In genomic region chrX:3545901-3546300, GRCh38 we compare ENCODE assay signal across 19 cellular contexts.
DNase-seq lines count a peak whose midpoint lies in the region; ATAC-seq, FAIRE-seq and TF ChIP-seq lines count a peak whose summit lies in the region.
"Had no signal": no experiment of that assay in that cellular context is flagged by ENCODE, and none has a peak within 500 bp of the region (broad histone marks: within the 10 kb centered on the region; RNA-seq: fewer than 3 reads in every experiment).

No MANE protein-coding gene starts in this region.

- H3K79me2 ChIP-seq in mammary epithelial cell (ENCODE audit: insufficient read depth, low read length), result no peaks in the 10 kb centered on the region
- no peaks in the 10 kb centered on the region for H3K79me2 ChIP-seq in keratinocyte (ENCODE audit: control insufficient read depth, insufficient read depth, low read length)

- no peaks in the 10 kb centered on the region for H3K27me3 ChIP-seq in mammary epithelial cell (ENCODE audit: insufficient read depth, low read length)
- no peaks in the 10 kb centered on the region for H3K27me3 ChIP-seq in keratinocyte (ENCODE audit: control insufficient read depth, extremely low read depth, insufficient read depth, low read length)
- no peaks in the 10 kb centered on the region for H3K27me3 ChIP-seq in body of pancreas
- H3K27me3 ChIP-seq: Peyer's patch had no signal

- intact Hi-C loops in mammary epithelial cell (cut with micrococcal nuclease), result loop anchor here (1.0 to 5.0 kb wide), 2 partner anchors 201 to 509 kb away; no protein-coding TSS in a partner anchor
- intact Hi-C loops in body of pancreas (cut with DNase I), result no loop called here

- H3K9ac ChIP-seq in mammary epithelial cell (ENCODE audit: insufficient read depth, low read length), result no peak overlapping the region
- H3K9ac ChIP-seq in keratinocyte (ENCODE audit: control insufficient read depth, extremely low read depth, insufficient read depth, low read length), result no peak overlapping the region

- no peak for TF ChIP-seq POLR2A in body of pancreas (IDR thresholded peaks at IDR 0.05)

- H3K27ac ChIP-seq in mammary epithelial cell (ENCODE audit: insufficient read depth, low read depth, low read length) (no peak overlapping the region), keratinocyte (ENCODE audit: control insufficient read depth, insufficient read depth, low read length) (no peak overlapping the region), body of pancreas (no peak overlapping the region)
- H3K27ac ChIP-seq: 22Rv1, Peyer's patch had no signal

- FAIRE-seq in keratinocyte (lab: Jason Lieb, UNC), result peak; percentile 95
- FAIRE-seq: G401.6 had no signal

- H3K4me2 ChIP-seq in mammary epithelial cell (ENCODE audit: insufficient read depth, low read depth, low read length) (peak overlapping the region; percentile 18), keratinocyte (ENCODE audit: control insufficient read depth, extremely low read depth, insufficient read depth, low read depth, low read length) (peak overlapping the region; percentile 8)

- ATAC-seq in body of pancreas, result no peak
- ATAC-seq: SK-N-SH treated with all-trans-retinoic acid at 6 μM for 48 hours had no signal

- H2AFZ ChIP-seq in mammary epithelial cell (ENCODE audit: low read depth, low read length) (peak overlapping the region; percentile 32), keratinocyte (ENCODE audit: control insufficient read depth, low read length) (no peak overlapping the region)

- H3K4me1 ChIP-seq in mammary epithelial cell (ENCODE audit: insufficient read depth, low read length), result peaks cover 8% of the 10 kb centered on the region
- H3K4me1 ChIP-seq in keratinocyte (ENCODE audit: control insufficient read depth, extremely low read depth, insufficient read depth, low read length), result peaks cover 10% of the 10 kb centered on the region
- peaks cover 8% of the 10 kb centered on the region for H3K4me1 ChIP-seq in body of pancreas
- H3K4me1 ChIP-seq: Peyer's patch had no signal

- peak; percentile 28 for DNase-seq in DMS 273 (lab: John Stamatoyannopoulos, UW; ENCODE audit: unreplicated experiment)
- no peak for DNase-seq in DMS 273 treated with DMSO at 0.1 percent for 48 hours (lab: John Stamatoyannopoulos, UW)
- peak; percentile 35 for DNase-seq in mammary epithelial cell
- DNase-seq in keratinocyte (ENCODE audit: low read depth, low spot score), result peak; percentile 42
- DNase-seq in stimulated activated CD4-positive, alpha-beta T cell treated with anti-CD3 and anti-CD28 coated beads, Interleukin-15, amount 100 ng/mL, for 24 hours, result no peak
- no peak for DNase-seq in cerebellum (ENCODE audit: low spot score)
- DNase-seq in body of pancreas, result no peak
- DNase-seq in SKM-1 treated with dmso at 0.1 percent for 144 hours (lab: John Stamatoyannopoulos, UW; ENCODE audit: unreplicated experiment), result no peak
- DNase-seq: DND-41; NCI-H1105 treated with DMSO at 0.1 percent for 48 hours; NCI-H1694; NCI-H748 treated with DMSO at 0.1 percent for 48 hours; NK-92 treated with Interleukin-12 subunit alpha and Interleukin-12 subunit beta, amount 100 ng/mL, for 24 hours; Peyer's patch; SHP77 had no signal

- H3K36me3 ChIP-seq in mammary epithelial cell (ENCODE audit: insufficient read depth, low read length) (no peaks in the 10 kb centered on the region), keratinocyte (ENCODE audit: control insufficient read depth in 2 of 2, extremely low read depth in 1 of 2, insufficient read depth in 2 of 2, low read length in 2 of 2) (no peaks in the 10 kb centered on the region), body of pancreas (replicated peaks in 1 of 2; ENCODE audit: insufficient read depth in 1 of 2, low read depth in 2 of 2) (no peaks in the 10 kb centered on the region)
- H3K36me3 ChIP-seq: HAP-1, Peyer's patch had no signal

- CTCF ChIA-PET in mammary epithelial cell (lab: Charles Lee; ENCODE audit: low non-redundant PET), result no interaction called here

- H3K4me3 ChIP-seq in mammary epithelial cell (replicated peaks in 1 of 3; ENCODE audit: insufficient read depth in 1 of 3, low read depth in 2 of 3, low read length in 3 of 3) (no peak overlapping the region), keratinocyte (ENCODE audit: control insufficient read depth in 2 of 3, extremely low read depth in 1 of 3, insufficient read depth in 2 of 3, low read depth in 1 of 3, low read length in 3 of 3) (no peak overlapping the region), body of pancreas (no peak overlapping the region)
- H3K4me3 ChIP-seq: HAP-1, Peyer's patch had no signal

- dilution Hi-C loops in mammary epithelial cell (cut with HindIII; ENCODE audit: low sequenced_read_pairs), result no loop called here
- dilution Hi-C loops in keratinocyte (cut with MboI; ENCODE audit: extremely low pct_ligation_motif_present, low sequenced_read_pairs), result no loop called here

- H4K20me1 ChIP-seq in mammary epithelial cell (ENCODE audit: insufficient read depth, low read length) (no peaks in the 10 kb centered on the region), keratinocyte (ENCODE audit: control insufficient read depth, extremely low read depth, insufficient read depth, low read length) (no peaks in the 10 kb centered on the region)

- WGBS in mammary epithelial cell (ENCODE audit: low coverage, missing lambda C conversion rate), result 4% methylated on average over 4 of the region's 5 CpGs
- WGBS in body of pancreas, 2 donors, result 74 to 89% methylated on average over 4 to 5 of the region's 5 CpGs

- in situ Hi-C loops in mammary epithelial cell (cut with MboI; ENCODE audit: low sequenced_read_pairs in 2 of 2), result loop anchor here in 1 of 2 donors (10.0 kb wide), 1 partner anchor 301 kb away; no protein-coding TSS in a partner anchor

- H3K9me1 ChIP-seq in keratinocyte (ENCODE audit: control insufficient read depth, extremely low read depth, insufficient read depth, low read length), result no peaks in the 10 kb centered on the region

- no TSS peak for BruUV-seq in mammary epithelial cell (replicated peaks; lab: Mats Ljungman, UMichigan)

- TF ChIP-seq CTCF in mammary epithelial cell (conservative IDR thresholded peaks at IDR 0.05 in 1 of 2, IDR thresholded peaks at IDR 0.05 in 1 of 2; ENCODE audit: extremely low read depth in 1 of 2, insufficient read depth in 1 of 2, low read depth in 1 of 2, low read length in 2 of 2), result no peak
- peak in 1 of 3 experiments; percentile 26 for TF ChIP-seq CTCF in keratinocyte (optimal IDR thresholded peaks at IDR 0.05 in 1 of 3, IDR thresholded peaks at IDR 0.05 in 1 of 3, conservative IDR thresholded peaks at IDR 0.05 in 1 of 3; ENCODE audit: extremely low read depth in 1 of 3, insufficient read depth in 2 of 3, low read length in 3 of 3)
- TF ChIP-seq CTCF in body of pancreas (IDR thresholded peaks at IDR 0.05), result no peak

- H3K9me3 ChIP-seq in mammary epithelial cell (replicated peaks; ENCODE audit: insufficient read depth, low read length) (no peaks in the 10 kb centered on the region), keratinocyte (ENCODE audit: control insufficient read depth, low read depth, low read length) (no peaks in the 10 kb centered on the region), body of pancreas (no peaks in the 10 kb centered on the region)
- H3K9me3 ChIP-seq: HAP-1, Peyer's patch had no signal

Comparison
In these comparisons a context has a peak if more than half of its experiments do, and no peak if none do; other contexts are left out.
1. DNase-seq: peak in DMS 273 (single experiment), mammary epithelial cell (single experiment) and keratinocyte (single experiment); none in DMS 273 treated with DMSO at 0.1 percent for 48 hours (single experiment), stimulated activated CD4-positive, alpha-beta T cell treated with anti-CD3 and anti-CD28 coated beads, Interleukin-15, amount 100 ng/mL, for 24 hours (single experiment), cerebellum (single experiment), body of pancreas (0 of 4) and SKM-1 treated with dmso at 0.1 percent for 144 hours (single experiment).